Comparison of ENCODE assay signal across 8 cellular contexts in genomic region chr12:8243682-8244161, GRCh38. TPM values are rescaled to one million over a fixed set of nuclear protein-coding genes. Genes with fewer than 3 reads are reported as not detected.
A peak's percentile ranks its signal among the peaks of the same experiment; 100 is the strongest.
DNase-seq lines count a peak whose midpoint lies in the region; ATAC-seq and TF ChIP-seq lines count a peak whose summit lies in the region.
"Not testable (repeated sequence)": the region's sequence is repeated elsewhere in the genome, so short reads cannot be mapped to it uniquely, and the experiment has no call there.

No MANE protein-coding gene starts in this region.

- not testable (repeated sequence) for H3K27me3 ChIP-seq in CD4-positive, CD25-positive, alpha-beta regulatory T cell (ENCODE audit: control insufficient read depth, insufficient read depth, low read length); neural cell (ENCODE audit: insufficient read depth, low read depth, low read length); subcutaneous abdominal adipose tissue (ENCODE audit: control insufficient read depth in 5 of 5, insufficient read depth in 4 of 5, low read length in 5 of 5)

- H3K36me3 Mint-ChIP-seq in CD4-positive, CD25-positive, alpha-beta regulatory T cell: not testable (repeated sequence)
- H3K36me3 Mint-ChIP-seq in dendritic cell treated with granulocyte-macrophage colony-stimulating factor and Interleukin-4, amounts not matched to agents 40 ng/mL and 50 ng/mL, for 4 days (ENCODE audit: low read depth): peaks cover 35% of the 10 kb centered on the region

- H3K27me3 Mint-ChIP-seq in CD4-positive, CD25-positive, alpha-beta regulatory T cell: not testable (repeated sequence)
- peaks cover 13% of the 10 kb centered on the region for H3K27me3 Mint-ChIP-seq in dendritic cell treated with granulocyte-macrophage colony-stimulating factor and Interleukin-4, amounts not matched to agents 40 ng/mL and 50 ng/mL, for 4 days

- H3K4me1 ChIP-seq in CD4-positive, CD25-positive, alpha-beta regulatory T cell (ENCODE audit: control insufficient read depth, insufficient read depth, low read length, poor library complexity, severe bottlenecking): not testable (repeated sequence)
- peaks cover 0 to 11% (median 5%) of the 10 kb centered on the region in 5 donors for H3K4me1 ChIP-seq in subcutaneous abdominal adipose tissue (ENCODE audit: control insufficient read depth in 5 of 5, insufficient read depth in 5 of 5, low read length in 5 of 5)

- not testable (repeated sequence) for H3K36me3 ChIP-seq in CD4-positive, CD25-positive, alpha-beta regulatory T cell (ENCODE audit: control insufficient read depth, insufficient read depth, low read length); neural cell (ENCODE audit: insufficient read depth, low read length); subcutaneous abdominal adipose tissue (ENCODE audit: control insufficient read depth in 5 of 5, insufficient read depth in 5 of 5, low read length in 5 of 5)

- H3K9me2 ChIP-seq in neural cell (ENCODE audit: insufficient read depth, low read length): not testable (repeated sequence)

- peak overlapping the region; percentile 38 for H3K9ac ChIP-seq in neural cell (ENCODE audit: low read length)
- peak overlapping the region in 2 of 5 donors; percentile 68 to 72 for H3K9ac ChIP-seq in subcutaneous abdominal adipose tissue (ENCODE audit: low read length in 5 of 5)

- not testable (repeated sequence) for TF ChIP-seq EP300 in neural cell (conservative IDR thresholded peaks at IDR 0.05; ENCODE audit: poor library complexity, severe bottlenecking)

- H3K4me3 ChIP-seq in CD4-positive, CD25-positive, alpha-beta regulatory T cell (ENCODE audit: low read depth, low read length): peak overlapping the region; percentile 24
- H3K4me3 ChIP-seq in iPS-11a (ENCODE audit: low read depth, low read length) (peak overlapping the region; percentile 56), neural cell (ENCODE audit: low read length) (peak overlapping the region; percentile 71), subcutaneous abdominal adipose tissue (ENCODE audit: low read depth in 1 of 5, low read length in 5 of 5) (peak overlapping the region; percentile 66 to 77 (median 70))

- ATAC-seq in CD4-positive, CD25-positive, alpha-beta regulatory T cell (ENCODE audit: low read depth in 2 of 2): not testable (repeated sequence)

- not testable (repeated sequence) for H3F3A ChIP-seq in neural cell (ENCODE audit: insufficient read depth, low read length, poor library complexity, severe bottlenecking)

- H4K20me1 ChIP-seq in neural cell (ENCODE audit: insufficient read depth): not testable (repeated sequence)

- intact Hi-C loops in dendritic cell treated with granulocyte-macrophage colony-stimulating factor and Interleukin-4, amounts not matched to agents 40 ng/mL and 50 ng/mL, for 4 days (cut with micrococcal nuclease): not testable (repeated sequence)

- not testable (repeated sequence) for DNase-seq in CD4-positive, CD25-positive, alpha-beta regulatory T cell
- DNase-seq in HEK293T (ENCODE audit: extremely low spot score) (peak; percentile 15), NOMO-1 treated with DMSO at 0.1 percent for 48 hours (lab: John Stamatoyannopoulos, UW; ENCODE audit: unreplicated experiment) (peak; percentile 41)
- DNase-seq in activated CD8-positive, alpha-beta memory T cell treated with anti-CD3 and anti-CD28 coated beads, Interleukin-2, amount 50 U/mL, for 4 hours: peak; percentile 72

- H3K79me2 ChIP-seq in neural cell (replicated peaks; ENCODE audit: insufficient read depth, low read length): not testable (repeated sequence)

- H3K27ac ChIP-seq in CD4-positive, CD25-positive, alpha-beta regulatory T cell (ENCODE audit: insufficient read depth, low read length, poor library complexity, severe bottlenecking): peak overlapping the region; percentile 73
- H3K27ac ChIP-seq in neural cell (ENCODE audit: low read length); subcutaneous abdominal adipose tissue (ENCODE audit: low read depth, low read length): not testable (repeated sequence)

- peaks cover 3 to 15% (median 6%) of the 10 kb centered on the region in 4 donors for H3K4me1 Mint-ChIP-seq in CD4-positive, CD25-positive, alpha-beta regulatory T cell
- peaks cover 20% of the 10 kb centered on the region for H3K4me1 Mint-ChIP-seq in dendritic cell treated with granulocyte-macrophage colony-stimulating factor and Interleukin-4, amounts not matched to agents 40 ng/mL and 50 ng/mL, for 4 days (ENCODE audit: low read depth)

- H3K4me2 ChIP-seq in neural cell (ENCODE audit: low read length): not testable (repeated sequence)

- H3K27ac Mint-ChIP-seq in CD4-positive, CD25-positive, alpha-beta regulatory T cell: peak overlapping the region; percentile 9 to 99 (median 95)
- peak overlapping the region; percentile 95 for H3K27ac Mint-ChIP-seq in dendritic cell treated with granulocyte-macrophage colony-stimulating factor and Interleukin-4, amounts not matched to agents 40 ng/mL and 50 ng/mL, for 4 days

- H3K9me3 Mint-ChIP-seq in CD4-positive, CD25-positive, alpha-beta regulatory T cell; dendritic cell treated with granulocyte-macrophage colony-stimulating factor and Interleukin-4, amounts not matched to agents 40 ng/mL and 50 ng/mL, for 4 days: not testable (repeated sequence)

- not testable (repeated sequence) for TF ChIP-seq RAD21 in neural cell (conservative IDR thresholded peaks at IDR 0.05)

- H2AFZ ChIP-seq in neural cell (ENCODE audit: low read depth, low read length): peak overlapping the region; percentile 33

- TF ChIP-seq CTCF in neural cell (IDR thresholded peaks at IDR 0.05; ENCODE audit: poor library complexity, severe bottlenecking): not testable (repeated sequence)

- peak overlapping the region; percentile 90 to 98 (median 96) for H3K4me3 Mint-ChIP-seq in CD4-positive, CD25-positive, alpha-beta regulatory T cell
- peak overlapping the region; percentile 95 for H3K4me3 Mint-ChIP-seq in dendritic cell treated with granulocyte-macrophage colony-stimulating factor and Interleukin-4, amounts not matched to agents 40 ng/mL and 50 ng/mL, for 4 days

- POLR2A ChIA-PET in HEK293T (lab: Yijun Ruan, JAX): not testable (repeated sequence)

- not testable (repeated sequence) for H3K9me3 ChIP-seq in CD4-positive, CD25-positive, alpha-beta regulatory T cell (ENCODE audit: control insufficient read depth in 2 of 2, low read length in 2 of 2); neural cell (ENCODE audit: low read length); subcutaneous abdominal adipose tissue (ENCODE audit: control insufficient read depth in 5 of 5, low read length in 5 of 5)

- CTCF ChIA-PET in HEK293T (lab: Yijun Ruan, JAX): interaction anchor here (0.9 kb wide), 1 partner anchor 211 kb away, joined by 3 read pairs; the partner anchor contains the start of gene FOXJ2

RNA-seq across cellular contexts. Expression of gene FAM90A1, which starts 16.3 kb away (rescaled TPM):
- total RNA-seq in CD4-positive, CD25-positive, alpha-beta regulatory T cell: 0.67 TPM
- under 1 TPM in 2 of 4 donors, not detected in 2; 0.11 to 0.24 TPM for polyA plus RNA-seq in CD4-positive, CD25-positive, alpha-beta regulatory T cell
- polyA plus RNA-seq in neural cell: not detected in 2 replicates
- polyA minus RNA-seq in neural cell: not detected in 2 replicates
